14 cellular contexts compared by ENCODE assay signal in the genomic region with DNA sequence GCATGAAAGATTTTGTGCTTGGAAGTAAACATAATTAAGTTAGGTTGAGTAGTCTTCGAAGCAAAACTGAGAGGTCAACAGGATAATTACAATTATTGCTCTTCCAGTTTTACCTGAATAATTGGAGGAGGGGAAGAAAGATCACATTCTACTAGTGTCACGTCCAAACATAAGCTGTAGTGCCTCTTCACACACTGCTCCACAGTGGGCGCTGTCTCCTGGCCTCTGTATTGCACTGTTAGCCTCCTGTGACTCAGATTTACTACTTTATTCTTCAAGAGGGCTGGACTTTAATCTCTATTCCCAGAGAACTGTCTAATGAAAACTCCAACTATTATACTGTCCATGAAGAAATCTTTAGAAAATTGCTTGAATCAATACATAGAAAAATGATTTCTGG.
"Had no signal": no experiment of that assay in that cellular context is flagged by ENCODE, and none has a peak within 500 bp of the region (broad histone marks: within the 10 kb centered on the region; RNA-seq: fewer than 3 reads in every experiment).

No MANE protein-coding gene starts in this region.

- H3K36me3 Mint-ChIP-seq: activated naive CD4-positive, alpha-beta T cell treated with anti-CD3 and anti-CD28 coated beads, Interleukin-2, amount 50 U/mL, for 24 hours; stimulated activated effector memory CD8-positive, alpha-beta T cell treated with anti-CD3 and anti-CD28 coated beads, Interleukin-12 subunit alpha, Interleukin-12 subunit beta, amount 100 ng/mL, for 72 hours had no signal

- DNase-seq: cerebellar nuclear complex; dermis blood vessel endothelial cell; foreskin melanocyte; heart left ventricle; mucosa of descending colon; naive thymus-derived CD8-positive, alpha-beta T cell; nucleus accumbens had no signal

- H3K27me3 ChIP-seq: heart left ventricle, right atrium auricular region, tibial nerve had no signal

- H3K36me3 ChIP-seq: heart left ventricle, right atrium auricular region, tibial nerve had no signal

- H3K4me2 ChIP-seq: smooth muscle cell had no signal

- H3K4me3 ChIP-seq: heart left ventricle, mucosa of descending colon, right atrium auricular region, smooth muscle cell, tibial nerve had no signal

- H3K4me3 Mint-ChIP-seq: activated naive CD4-positive, alpha-beta T cell treated with anti-CD3 and anti-CD28 coated beads, Interleukin-2, amount 50 U/mL, for 24 hours; naive thymus-derived CD8-positive, alpha-beta T cell; stimulated activated effector memory CD8-positive, alpha-beta T cell treated with anti-CD3 and anti-CD28 coated beads, Interleukin-12 subunit alpha, Interleukin-12 subunit beta, amount 100 ng/mL, for 72 hours had no signal

- H3K9me3 ChIP-seq: mucosa of descending colon, right atrium auricular region, tibial nerve had no signal

- H3K27me3 Mint-ChIP-seq: activated naive CD4-positive, alpha-beta T cell treated with anti-CD3 and anti-CD28 coated beads, Interleukin-2, amount 50 U/mL, for 24 hours; naive thymus-derived CD8-positive, alpha-beta T cell had no signal

- H3K9me3 Mint-ChIP-seq: activated naive CD4-positive, alpha-beta T cell treated with anti-CD3 and anti-CD28 coated beads, Interleukin-2, amount 50 U/mL, for 24 hours had no signal

- H3K27ac ChIP-seq: heart left ventricle, right atrium auricular region, tibial nerve had no signal

- H3K4me1 ChIP-seq: heart left ventricle, right atrium auricular region, tibial nerve had no signal

- H3K4me1 Mint-ChIP-seq: activated naive CD4-positive, alpha-beta T cell treated with anti-CD3 and anti-CD28 coated beads, Interleukin-2, amount 50 U/mL, for 24 hours; naive thymus-derived CD8-positive, alpha-beta T cell; stimulated activated effector memory CD8-positive, alpha-beta T cell treated with anti-CD3 and anti-CD28 coated beads, Interleukin-12 subunit alpha, Interleukin-12 subunit beta, amount 100 ng/mL, for 72 hours had no signal

- H3K27ac Mint-ChIP-seq: activated naive CD4-positive, alpha-beta T cell treated with anti-CD3 and anti-CD28 coated beads, Interleukin-2, amount 50 U/mL, for 24 hours; naive thymus-derived CD8-positive, alpha-beta T cell; stimulated activated effector memory CD8-positive, alpha-beta T cell treated with anti-CD3 and anti-CD28 coated beads, Interleukin-12 subunit alpha, Interleukin-12 subunit beta, amount 100 ng/mL, for 72 hours had no signal

- ATAC-seq: esophagus mucosa; heart left ventricle; left lobe of liver; mucosa of descending colon; naive thymus-derived CD8-positive, alpha-beta T cell; stimulated activated effector memory CD8-positive, alpha-beta T cell treated with anti-CD3 and anti-CD28 coated beads, Interleukin-12 subunit alpha, Interleukin-12 subunit beta, amount 100 ng/mL, for 72 hours had no signal
